20 cellular contexts compared by ENCODE assay signal in genomic region chr5:30069441-30070263, GRCh38.
DNase-seq lines count a peak whose midpoint lies in the region; ATAC-seq, FAIRE-seq and TF ChIP-seq lines count a peak whose summit lies in the region.
"Had no signal": no experiment of that assay in that cellular context is flagged by ENCODE, and none has a peak within 500 bp of the region (broad histone marks: within the 10 kb centered on the region; RNA-seq: fewer than 3 reads in every experiment).

No MANE protein-coding gene starts in this region.

- no peaks in the 10 kb centered on the region for H3K79me2 ChIP-seq in trophoblast cell (ENCODE audit: control insufficient read depth, insufficient read depth, low read length, poor library complexity)

- POLR2A ChIA-PET in activated CD8-positive, alpha-beta T cell treated with anti-CD3 and anti-CD28 coated beads for 36 hours (lab: Charles Lee) = no interaction called here

- H3K36me3 Mint-ChIP-seq in chondrocyte (ENCODE audit: low read depth) (peaks cover 1% of the 10 kb centered on the region), endodermal cell (ENCODE audit: low read depth) (no peaks in the 10 kb centered on the region)
- no peaks in the 10 kb centered on the region for H3K36me3 Mint-ChIP-seq in activated CD8-positive, alpha-beta T cell treated with anti-CD3 and anti-CD28 coated beads for 36 hours (ENCODE audit: low read depth)
- no peaks in the 10 kb centered on the region for H3K36me3 Mint-ChIP-seq in activated T-cell treated with anti-CD3 and anti-CD28 coated beads, Interleukin-2, amount 50 U/mL, for 72 hours (ENCODE audit: insufficient read depth in 2 of 2)
- H3K36me3 Mint-ChIP-seq: IgD-negative memory B cell had no signal

- CTCF ChIA-PET in activated CD8-positive, alpha-beta T cell treated with anti-CD3 and anti-CD28 coated beads for 36 hours (lab: Charles Lee) = no interaction called here

- H3K79me1 ChIP-seq in trophoblast cell (ENCODE audit: low read length) = no peaks in the 10 kb centered on the region

- no peak overlapping the region for H3K14ac ChIP-seq in trophoblast cell (ENCODE audit: low read length)

- H2AFZ ChIP-seq in trophoblast cell (ENCODE audit: insufficient read depth, low read length, poor library complexity) = no peak overlapping the region

- H3K27ac ChIP-seq in right cardiac atrium (ENCODE audit: low read length) (no peak overlapping the region), trophoblast cell (ENCODE audit: low read depth, low read length) (no peak overlapping the region), endodermal cell (ENCODE audit: low read depth, low read length) (no peak overlapping the region)
- H3K27ac ChIP-seq: C4-2B had no signal

- H3K18ac ChIP-seq in trophoblast cell (ENCODE audit: low read length) = no peak overlapping the region

- intact Hi-C loops in right cardiac atrium (cut with DNase I) = no loop called here
- intact Hi-C loops in Right ventricle myocardium inferior (cut with DNase I) = no loop called here
- intact Hi-C loops in activated CD8-positive, alpha-beta T cell treated with anti-CD3 and anti-CD28 coated beads for 36 hours (cut with micrococcal nuclease) = no loop called here

- no peak overlapping the region for H3K4ac ChIP-seq in trophoblast cell (ENCODE audit: low read depth, low read length)

- H2BK5ac ChIP-seq in trophoblast cell (ENCODE audit: low read depth, low read length, poor library complexity) = no peak overlapping the region

- no peak overlapping the region for H2BK120ac ChIP-seq in trophoblast cell (ENCODE audit: insufficient read depth, low read length, poor library complexity)

- H2BK12ac ChIP-seq in trophoblast cell (ENCODE audit: low read length) = no peak overlapping the region

- no peaks in the 10 kb centered on the region for H3K4me1 ChIP-seq in right cardiac atrium (ENCODE audit: control insufficient read depth, insufficient read depth, low read length)
- no peaks in the 10 kb centered on the region for H3K4me1 ChIP-seq in trophoblast cell (ENCODE audit: control insufficient read depth in 1 of 2, insufficient read depth in 2 of 2, low read length in 2 of 2)
- H3K4me1 ChIP-seq in endodermal cell (ENCODE audit: control insufficient read depth, insufficient read depth, low read length) = no peaks in the 10 kb centered on the region

- peak; percentile 83 for FAIRE-seq in urothelium cell line (lab: Jason Lieb, UNC)
- FAIRE-seq: A204.1, H54 had no signal

- H3K4me3 Mint-ChIP-seq in chondrocyte (ENCODE audit: unreplicated experiment) = no peak overlapping the region
- H3K4me3 Mint-ChIP-seq in activated CD8-positive, alpha-beta T cell treated with anti-CD3 and anti-CD28 coated beads for 36 hours = no peak overlapping the region
- H3K4me3 Mint-ChIP-seq in endodermal cell = no peak overlapping the region
- no peak overlapping the region for H3K4me3 Mint-ChIP-seq in activated T-cell treated with anti-CD3 and anti-CD28 coated beads, Interleukin-2, amount 50 U/mL, for 72 hours
- H3K4me3 Mint-ChIP-seq: IgD-negative memory B cell had no signal

- WGBS in right cardiac atrium = 83% methylated on average over 18 of the region's 18 CpGs
- no CpG with 5 or more reads among the region's 18 CpGs for WGBS in trophoblast cell (ENCODE audit: extremely low coverage, insufficient coverage, insufficient read length)
- WGBS in endodermal cell (ENCODE audit: insufficient coverage in 1 of 2, insufficient read length in 1 of 2), 2 experiments = 80 to 88% methylated on average over 2 to 18 of the region's 18 CpGs

- H3K23ac ChIP-seq in trophoblast cell (ENCODE audit: low read length) = no peak overlapping the region

- H3K4me2 ChIP-seq in trophoblast cell (ENCODE audit: low read length) = no peak overlapping the region

- H3K36me3 ChIP-seq in trophoblast cell (ENCODE audit: control insufficient read depth in 1 of 2, insufficient read depth in 2 of 2, low read length in 2 of 2) = no peaks in the 10 kb centered on the region
- no peaks in the 10 kb centered on the region for H3K36me3 ChIP-seq in endodermal cell (ENCODE audit: control insufficient read depth, insufficient read depth, low read length)

- peaks cover 17% of the 10 kb centered on the region for H3K9me3 Mint-ChIP-seq in chondrocyte (ENCODE audit: low read depth)
- H3K9me3 Mint-ChIP-seq in activated CD8-positive, alpha-beta T cell treated with anti-CD3 and anti-CD28 coated beads for 36 hours = peaks cover 21% of the 10 kb centered on the region
- H3K9me3 Mint-ChIP-seq in endodermal cell = no peaks in the 10 kb centered on the region
- peaks cover 7 to 12% of the 10 kb centered on the region in 2 donors for H3K9me3 Mint-ChIP-seq in activated T-cell treated with anti-CD3 and anti-CD28 coated beads, Interleukin-2, amount 50 U/mL, for 72 hours

- ATAC-seq in right cardiac atrium (peak in 1 of 2 donors; percentile 24), Right ventricle myocardium inferior (no peak)
- ATAC-seq in activated CD8-positive, alpha-beta T cell treated with anti-CD3 and anti-CD28 coated beads for 36 hours = no peak
- no peak for ATAC-seq in activated T-cell treated with anti-CD3 and anti-CD28 coated beads, Interleukin-2, amount 50 U/mL, for 72 hours (replicated peaks in 1 of 2)

- H3K4me1 Mint-ChIP-seq in chondrocyte (ENCODE audit: low read depth) (peaks cover 28% of the 10 kb centered on the region), endodermal cell (no peaks in the 10 kb centered on the region)
- no peaks in the 10 kb centered on the region for H3K4me1 Mint-ChIP-seq in activated CD8-positive, alpha-beta T cell treated with anti-CD3 and anti-CD28 coated beads for 36 hours (ENCODE audit: low read depth)
- no peaks in the 10 kb centered on the region for H3K4me1 Mint-ChIP-seq in activated T-cell treated with anti-CD3 and anti-CD28 coated beads, Interleukin-2, amount 50 U/mL, for 72 hours (ENCODE audit: low read depth)
- H3K4me1 Mint-ChIP-seq: IgD-negative memory B cell had no signal

- H3K9ac ChIP-seq in trophoblast cell (ENCODE audit: low read length) = no peak overlapping the region
- H3K9ac ChIP-seq in endodermal cell (ENCODE audit: extremely low read depth, low read length, poor library complexity, severe bottlenecking) = no peak overlapping the region

- H3K27me3 ChIP-seq in right cardiac atrium (ENCODE audit: control insufficient read depth, insufficient read depth) (no peaks in the 10 kb centered on the region), trophoblast cell (ENCODE audit: insufficient read depth, low read length) (no peaks in the 10 kb centered on the region), endodermal cell (ENCODE audit: control insufficient read depth, insufficient read depth, low read length, poor library complexity, severe bottlenecking) (no peaks in the 10 kb centered on the region)

- H3K4me3 ChIP-seq in right cardiac atrium (ENCODE audit: low read length) (no peak overlapping the region), trophoblast cell (ENCODE audit: low read depth, low read length) (peak overlapping the region; percentile 50), endodermal cell (ENCODE audit: low read length) (no peak overlapping the region)

- H4K12ac ChIP-seq in trophoblast cell (ENCODE audit: low read depth, low read length) = no peak overlapping the region

- peaks cover 3% of the 10 kb centered on the region for H3K9me3 ChIP-seq in right cardiac atrium (ENCODE audit: control insufficient read depth, low read length)
- H3K9me3 ChIP-seq in trophoblast cell (ENCODE audit: insufficient read depth, low read depth, low read length) = no peaks in the 10 kb centered on the region
- no peaks in the 10 kb centered on the region for H3K9me3 ChIP-seq in endodermal cell (ENCODE audit: control insufficient read depth, low read length)

- H3K27me3 Mint-ChIP-seq in chondrocyte (ENCODE audit: low read depth) (no peaks in the 10 kb centered on the region), endodermal cell (ENCODE audit: insufficient read depth) (no peaks in the 10 kb centered on the region)
- no peaks in the 10 kb centered on the region for H3K27me3 Mint-ChIP-seq in activated CD8-positive, alpha-beta T cell treated with anti-CD3 and anti-CD28 coated beads for 36 hours
- H3K27me3 Mint-ChIP-seq in activated T-cell treated with anti-CD3 and anti-CD28 coated beads, Interleukin-2, amount 50 U/mL, for 72 hours (ENCODE audit: low read depth) = no peaks in the 10 kb centered on the region
- H3K27me3 Mint-ChIP-seq: IgD-negative memory B cell had no signal

- no peak overlapping the region for H3K27ac Mint-ChIP-seq in chondrocyte (ENCODE audit: unreplicated experiment)
- H3K27ac Mint-ChIP-seq in activated CD8-positive, alpha-beta T cell treated with anti-CD3 and anti-CD28 coated beads for 36 hours = no peak overlapping the region
- H3K27ac Mint-ChIP-seq in endodermal cell = no peak overlapping the region
- no peak overlapping the region for H3K27ac Mint-ChIP-seq in activated T-cell treated with anti-CD3 and anti-CD28 coated beads, Interleukin-2, amount 50 U/mL, for 72 hours
- H3K27ac Mint-ChIP-seq: IgD-negative memory B cell had no signal

- H4K8ac ChIP-seq in trophoblast cell (ENCODE audit: low read depth, low read length) = no peak overlapping the region

- DNase-seq in right cardiac atrium = peak in 2 of 3 donors; percentile 28 to 41
- DNase-seq in Right ventricle myocardium inferior (ENCODE audit: missing footprints) = no peak
- DNase-seq in chondrocyte (ENCODE audit: low spot score) = peak; percentile 81
- DNase-seq in trophoblast cell = no peak
- no peak for DNase-seq in urothelium cell line (ENCODE audit: low spot score)
- DNase-seq in activated CD8-positive, alpha-beta T cell treated with anti-CD3 and anti-CD28 coated beads for 36 hours = no peak
- no peak for DNase-seq in endodermal cell
- no peak for DNase-seq in activated T-cell treated with anti-CD3 and anti-CD28 coated beads, Interleukin-2, amount 50 U/mL, for 72 hours
- DNase-seq: EL, GF-D8, NCI-H1105, NCI-H146, NCI-H2081, NCI-H2171 treated with DMSO at 0.1 percent for 48 hours, NCI-H526, SHP77 treated with DMSO at 0.1 percent for 48 hours had no signal

- no peak overlapping the region for H2AK5ac ChIP-seq in trophoblast cell (ENCODE audit: low read length)

- H4K91ac ChIP-seq in trophoblast cell (ENCODE audit: low read depth, low read length) = no peak overlapping the region

- no peak for TF ChIP-seq CTCF in chondrocyte (IDR thresholded peaks at IDR 0.05)
- no peak for TF ChIP-seq CTCF in activated CD8-positive, alpha-beta T cell treated with anti-CD3 and anti-CD28 coated beads for 36 hours (IDR thresholded peaks at IDR 0.05)
- no peak for TF ChIP-seq CTCF in endodermal cell (conservative IDR thresholded peaks at IDR 0.05)

Comparison
In these comparisons a context has a peak if more than half of its experiments do, and no peak if none do; other contexts are left out.
1. DNase-seq: peak in right cardiac atrium (2 of 3) and chondrocyte (single experiment); none in Right ventricle myocardium inferior (single experiment), trophoblast cell (0 of 2), urothelium cell line (single experiment), activated CD8-positive, alpha-beta T cell treated with anti-CD3 and anti-CD28 coated beads for 36 hours (single experiment), endodermal cell (single experiment) and activated T-cell treated with anti-CD3 and anti-CD28 coated beads, Interleukin-2, amount 50 U/mL, for 72 hours (0 of 2).